ENCODE assay signal across 8 cellular contexts in the genomic region with DNA sequence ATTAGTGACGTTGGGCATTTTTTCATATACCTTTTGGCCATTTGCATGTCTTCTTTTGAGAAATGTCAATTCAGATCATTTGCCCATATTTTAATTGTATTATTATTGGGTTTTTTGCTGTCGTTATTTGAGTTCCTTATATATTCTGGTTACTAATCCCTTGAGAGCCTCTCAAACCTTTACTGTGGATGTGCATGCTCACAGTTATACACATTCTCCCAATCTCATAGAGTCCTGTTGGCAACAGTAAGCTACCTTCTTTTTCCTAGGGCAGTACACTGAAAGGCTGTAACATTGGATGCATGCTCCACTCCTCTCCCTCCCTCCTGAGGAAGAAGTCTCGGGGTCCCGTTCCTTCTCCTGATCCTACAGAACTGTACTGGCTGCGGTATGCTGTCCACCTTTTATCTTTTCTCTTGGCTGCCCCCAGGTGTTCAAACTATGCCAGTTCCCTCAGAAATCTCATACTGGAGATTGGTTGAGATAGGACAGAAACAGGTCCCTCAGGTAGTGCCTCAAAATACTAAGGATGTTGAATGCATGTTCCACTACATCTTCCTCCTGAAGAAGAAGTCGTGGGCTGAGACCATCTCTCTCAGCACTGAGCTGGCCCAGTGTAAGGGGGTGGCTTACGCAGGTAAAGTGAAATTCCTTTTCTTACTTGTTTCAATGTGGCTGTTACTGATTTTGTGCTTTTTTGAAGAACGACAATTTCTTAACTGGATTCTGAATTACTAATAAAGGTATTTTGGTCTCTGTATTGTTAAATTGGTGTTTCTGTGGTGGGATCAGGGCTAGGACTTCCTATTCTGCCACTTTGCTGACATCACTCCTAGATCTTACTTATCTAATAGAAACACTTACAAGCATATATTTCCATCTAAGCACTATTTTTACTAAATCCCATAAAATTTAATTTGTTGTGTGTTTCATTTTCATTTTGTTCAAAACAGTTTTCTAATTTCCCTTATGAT.
DNase-seq lines count a peak whose midpoint lies in the region; ATAC-seq, FAIRE-seq and TF ChIP-seq lines count a peak whose summit lies in the region.

No MANE protein-coding gene starts in this region.

- RAD21 ChIA-PET in GM12878 (lab: Charles Lee; ENCODE audit: unreplicated experiment): interaction anchor here (1.1 to 1.9 kb wide), 3 partner anchors 21 to 153 kb away, joined by 3 to 14 read pairs (median 3); no protein-coding TSS in a partner anchor

- H3K27me3 ChIP-seq in CD4-positive, alpha-beta T cell (ENCODE audit: control insufficient read depth, insufficient read depth, low read length): no peaks in the 10 kb centered on the region
- no peaks in the 10 kb centered on the region for H3K27me3 ChIP-seq in IMR-90 (ENCODE audit: control insufficient read depth, insufficient read depth, low read length)
- no peaks in the 10 kb centered on the region for H3K27me3 ChIP-seq in GM12878 (replicated peaks in 1 of 2; ENCODE audit: control insufficient read depth in 2 of 2, insufficient read depth in 2 of 2, low read length in 1 of 2)
- H3K27me3 ChIP-seq in lower lobe of right lung (ENCODE audit: low read depth): no peaks in the 10 kb centered on the region

- no peaks in the 10 kb centered on the region for H4K20me1 ChIP-seq in IMR-90 (ENCODE audit: insufficient read depth, low read length)
- no peaks in the 10 kb centered on the region for H4K20me1 ChIP-seq in GM12878 (ENCODE audit: control insufficient read depth, insufficient read depth)

- peak; percentile 84 for ATAC-seq in CD4-positive, alpha-beta T cell (ENCODE audit: poor library complexity)
- ATAC-seq in GM18867 (IDR thresholded peaks at IDR 0.05; ENCODE audit: unreplicated experiment) (peak; percentile 70), IMR-90 (ENCODE audit: low read depth) (peak; percentile 60; the same call in 1 of the 2 replicates), GM12878 (peak; percentile 98), lower lobe of right lung (peak; percentile 41 to 81)

- TF ChIP-seq RAD21 in IMR-90 (IDR thresholded peaks at IDR 0.05; ENCODE audit: low read length) (peak; percentile 46), GM12878 (IDR thresholded peaks at IDR 0.05; ENCODE audit: insufficient read depth, low read depth, low read length) (peak; percentile 70)

- TF ChIP-seq POLR2A in IMR-90 (IDR thresholded peaks at IDR 0.05; ENCODE audit: low read depth, low read length) (no peak), GM12878 (IDR thresholded peaks at IDR 0.05; ENCODE audit: low read depth, low read length) (no peak)

- in situ Hi-C loops in IMR-90 (cut with MboI; ENCODE audit: low sequenced_read_pairs): no loop called here
- in situ Hi-C loops in GM12878 (cut with MboI): no loop called here

- H3K4ac ChIP-seq in IMR-90 (ENCODE audit: low read depth, low read length): no peak overlapping the region

- no peaks in the 10 kb centered on the region for H3K9me1 ChIP-seq in IMR-90 (ENCODE audit: insufficient read depth, low read length)

- BruUV-seq in IMR-90 (replicated peaks; lab: Mats Ljungman, UMichigan): no TSS peak
- BruUV-seq in GM12878 (replicated peaks; lab: Mats Ljungman, UMichigan): no TSS peak

- no peak overlapping the region for H2BK120ac ChIP-seq in IMR-90 (ENCODE audit: low read depth, low read length)

- H3K9me3 ChIP-seq in CD4-positive, alpha-beta T cell (ENCODE audit: control insufficient read depth, low read length): no peaks in the 10 kb centered on the region
- no peaks in the 10 kb centered on the region for H3K9me3 ChIP-seq in IMR-90 (ENCODE audit: control insufficient read depth, insufficient read depth, low read length)
- no peaks in the 10 kb centered on the region for H3K9me3 ChIP-seq in GM12878 (replicated peaks; ENCODE audit: control insufficient read depth, insufficient read depth, low read length)
- no peaks in the 10 kb centered on the region for H3K9me3 ChIP-seq in lower lobe of right lung

- no peaks in the 10 kb centered on the region for H3K9me3 Mint-ChIP-seq in CD4-positive, alpha-beta T cell

- H2AK9ac ChIP-seq in IMR-90 (replicated peaks; ENCODE audit: low read depth, low read length, poor library complexity): no peak overlapping the region

- H3K4me3 ChIP-seq in IMR-90 (ENCODE audit: insufficient read depth, low read depth, low read length) (no peak overlapping the region), GM12878 (no peak overlapping the region), lower lobe of right lung (no peak overlapping the region), coronary artery (no peak overlapping the region)

- H3K4me1 Mint-ChIP-seq in CD4-positive, alpha-beta T cell (ENCODE audit: low read depth): no peaks in the 10 kb centered on the region

- no peak overlapping the region for H4K8ac ChIP-seq in IMR-90 (ENCODE audit: low read depth in 2 of 2, low read length in 2 of 2)

- no peak for TF ChIP-seq EP300 in GM12878 (IDR thresholded peaks at IDR 0.05; ENCODE audit: borderline replicate concordance in 1 of 2, control insufficient read depth in 1 of 2, low read depth in 2 of 2, low read length in 2 of 2)

- no peaks in the 10 kb centered on the region for H3K79me1 ChIP-seq in IMR-90 (ENCODE audit: low read depth in 1 of 2, low read length in 2 of 2)

- peak; percentile 43 for TF ChIP-seq CTCF in CD4-positive, alpha-beta T cell (IDR thresholded peaks at IDR 0.05)
- TF ChIP-seq CTCF in IMR-90 (conservative IDR thresholded peaks at IDR 0.05; ENCODE audit: low read depth, low read length) (peak; percentile 35), GM12878 (IDR thresholded peaks at IDR 0.05 in 2 of 3, conservative IDR thresholded peaks at IDR 0.05 in 1 of 3; ENCODE audit: control insufficient read depth in 2 of 3, extremely low read depth in 1 of 3, insufficient read depth in 1 of 3, low read depth in 3 of 3, low read length in 3 of 3) (peak; percentile 59 to 66 (median 62)), lower lobe of right lung (IDR thresholded peaks at IDR 0.05) (peak; percentile 37), coronary artery (IDR thresholded peaks at IDR 0.05) (no peak)

- H3K4me3 Mint-ChIP-seq in CD4-positive, alpha-beta T cell: no peak overlapping the region

- H3K14ac ChIP-seq in IMR-90 (replicated peaks; ENCODE audit: low read depth, low read length): no peak overlapping the region

- H2AFZ ChIP-seq in IMR-90 (replicated peaks; ENCODE audit: low read length, poor library complexity): no peak overlapping the region
- H2AFZ ChIP-seq in GM12878 (ENCODE audit: control insufficient read depth, low read depth, low read length): peak overlapping the region; percentile 75; the same call in 1 of the 2 replicates

- H2AK5ac ChIP-seq in IMR-90 (ENCODE audit: low read depth, low read length): no peak overlapping the region

- no peak overlapping the region for H4K91ac ChIP-seq in IMR-90 (ENCODE audit: insufficient read depth, low read depth, low read length)

- no peak overlapping the region for H2BK20ac ChIP-seq in IMR-90 (ENCODE audit: low read depth, low read length)

- no peak overlapping the region for H2BK5ac ChIP-seq in IMR-90 (ENCODE audit: low read depth, low read length, poor library complexity, severe bottlenecking)

- FAIRE-seq in GM12878 (lab: Jason Lieb, UNC): peak; percentile 87

- H3K4me2 ChIP-seq in IMR-90 (ENCODE audit: low read depth, low read length) (no peak overlapping the region), GM12878 (ENCODE audit: control insufficient read depth, insufficient read depth) (peak overlapping the region; percentile 12; the same call in 1 of the 2 replicates)

- no peak overlapping the region for H3K27ac ChIP-seq in CD4-positive, alpha-beta T cell (ENCODE audit: low read depth, low read length)
- H3K27ac ChIP-seq in IMR-90 (ENCODE audit: insufficient read depth, low read length) (no peak overlapping the region), GM12878 (ENCODE audit: control insufficient read depth, insufficient read depth) (no peak overlapping the region), lower lobe of right lung (no peak overlapping the region), coronary artery (no peak overlapping the region)

- no peak overlapping the region for H3K56ac ChIP-seq in IMR-90 (ENCODE audit: extremely low read depth, insufficient read depth, low read length)

- H3K36me3 Mint-ChIP-seq in CD4-positive, alpha-beta T cell (ENCODE audit: low read depth): no peaks in the 10 kb centered on the region

- intact Hi-C loops in CD4-positive, alpha-beta T cell (cut with DNase I, micrococcal nuclease): loop anchor here (1.0 to 5.0 kb wide), 3 partner anchors 154 to 520 kb away; no protein-coding TSS in a partner anchor
- intact Hi-C loops in IMR-90 (cut with micrococcal nuclease): loop anchor here (5.0 kb wide), 1 partner anchor 145 kb away; a partner anchor contains a TSS
- intact Hi-C loops in GM12878 (cut with micrococcal nuclease; ENCODE audit: unreplicated experiment): loop anchor here (1.0 to 10.0 kb wide), 3 partner anchors 118 to 517 kb away; no protein-coding TSS in a partner anchor
- intact Hi-C loops in lower lobe of right lung (cut with DNase I): no loop called here

- H2BK15ac ChIP-seq in IMR-90 (ENCODE audit: low read depth, low read length): no peak overlapping the region

- H3K36me3 ChIP-seq in IMR-90 (ENCODE audit: control insufficient read depth, insufficient read depth, low read length) (no peaks in the 10 kb centered on the region), GM12878 (ENCODE audit: control insufficient read depth in 2 of 2, insufficient read depth in 2 of 2, low read length in 1 of 2) (no peaks in the 10 kb centered on the region), lower lobe of right lung (no peaks in the 10 kb centered on the region)

- H4K5ac ChIP-seq in IMR-90 (ENCODE audit: low read depth, low read length): no peak overlapping the region

- H3K4me1 ChIP-seq in IMR-90 (ENCODE audit: control insufficient read depth, insufficient read depth, low read length) (no peaks in the 10 kb centered on the region), GM12878 (ENCODE audit: control insufficient read depth, insufficient read depth, low read length) (no peaks in the 10 kb centered on the region), lower lobe of right lung (no peaks in the 10 kb centered on the region)

- no peaks in the 10 kb centered on the region for H3K79me2 ChIP-seq in GM12878 (ENCODE audit: control insufficient read depth, insufficient read depth, low read length)

- H3K27ac Mint-ChIP-seq in CD4-positive, alpha-beta T cell: no peak overlapping the region

- DNase-seq in CD4-positive, alpha-beta T cell: peak; percentile 1 to 34 (median 8)
- DNase-seq in IMR-90 (peak; percentile 7), SW480 (ENCODE audit: low spot score) (peak; percentile 62), GM12878 (ENCODE audit: low read depth, low spot score) (peak; percentile 40), lower lobe of right lung (no peak), coronary artery (ENCODE audit: low spot score) (no peak)
- DNase-seq in stimulated activated naive CD4-positive, alpha-beta T cell (lab: John Stamatoyannopoulos, UW): peak; percentile 1 to 33 (median 8)

- SMC1A ChIA-PET in GM12878 (lab: Charles Lee; ENCODE audit: uncharacterized antibody, unreplicated experiment): interaction anchor here (0.6 to 2.4 kb wide), 10 partner anchors 43 to 195 kb away, joined by 3 to 15 read pairs (median 4); no protein-coding TSS in a partner anchor

- H3K23ac ChIP-seq in IMR-90 (ENCODE audit: low read depth, low read length): no peak overlapping the region

- no CpG with 5 or more reads among the region's 8 CpGs for WGBS in IMR-90 (ENCODE audit: extremely low coverage in 2 of 2, insufficient read length in 1 of 2), 2 experiments
- 13% methylated on average over 8 of the region's 8 CpGs for WGBS in GM12878 (ENCODE audit: insufficient coverage, insufficient replicate concordance, low lambda C conversion rate, missing lambda C conversion rate)

- POLR2A ChIA-PET in CD4-positive, alpha-beta T cell (lab: Charles Lee): interaction anchor here (1.4 kb wide), 1 partner anchor 148 kb away, joined by 3 read pairs; no protein-coding TSS in a partner anchor
- POLR2A ChIA-PET in IMR-90 (lab: Charles Lee; ENCODE audit: unreplicated experiment): no interaction called here
- POLR2A ChIA-PET in GM12878 (lab: Charles Lee): interaction anchor here (1.0 kb wide), 1 partner anchor 117 kb away, joined by 3 read pairs; no protein-coding TSS in a partner anchor

- dilution Hi-C loops in IMR-90 (cut with HindIII; ENCODE audit: low sequenced_read_pairs, unreplicated experiment): no loop called here

- H3K9ac ChIP-seq in IMR-90 (ENCODE audit: low read depth, low read length): no peak overlapping the region
- H3K9ac ChIP-seq in GM12878 (ENCODE audit: control insufficient read depth, insufficient read depth, low read length): no peak overlapping the region

- no peaks in the 10 kb centered on the region for H3K27me3 Mint-ChIP-seq in CD4-positive, alpha-beta T cell

- H3K18ac ChIP-seq in IMR-90 (ENCODE audit: low read depth, low read length): no peak overlapping the region

- CTCF ChIA-PET in CD4-positive, alpha-beta T cell (lab: Charles Lee): interaction anchor here (1.6 kb wide), 1 partner anchor 154 kb away, joined by 3 read pairs; no protein-coding TSS in a partner anchor
- CTCF ChIA-PET in IMR-90 (lab: Yijun Ruan, JAX) (no interaction called here), GM12878 (lab: Yijun Ruan, JAX) (interaction anchor here (1.4 to 4.8 kb wide), 4 partner anchors 9 to 162 kb away, joined by 4 to 28 read pairs (median 8); a partner anchor contains a TSS)

Comparison
In these comparisons a context has a peak if more than half of its experiments do, and no peak if none do; other contexts are left out.
1. DNase-seq: peak in CD4-positive, alpha-beta T cell (10 of 10), IMR-90 (single experiment), SW480 (single experiment), GM12878 (single experiment) and stimulated activated naive CD4-positive, alpha-beta T cell (6 of 6); none in lower lobe of right lung (single experiment) and coronary artery (single experiment).
2. Peak in every context shown above with its lines, with median percentiles within 50 percentile points of each other: ATAC-seq.